ENCODE assay signal across 8 cellular contexts in genomic region chr16:69188716-69189115, GRCh38. TPM values are rescaled to one million over a fixed set of nuclear protein-coding genes. Genes with fewer than 3 reads are reported as not detected.
DNase-seq lines count a peak whose midpoint lies in the region; ATAC-seq and TF ChIP-seq lines count a peak whose summit lies in the region.

No MANE protein-coding gene starts in this region.

- H3K4me1 ChIP-seq in CD8-positive, alpha-beta T cell (ENCODE audit: insufficient read depth, low read length): peaks cover 32% of the 10 kb centered on the region
- H3K4me1 ChIP-seq in OCI-LY1 (ENCODE audit: insufficient read depth, low read length, severe bottlenecking) (peaks cover 41% of the 10 kb centered on the region), neutrophil (ENCODE audit: control insufficient read depth in 1 of 2, insufficient read depth in 1 of 2, low read depth in 1 of 2, low read length in 1 of 2) (peaks cover 51 to 53% of the 10 kb centered on the region in 2 experiments)

- peak overlapping the region; percentile 94 for H3K4me2 ChIP-seq in OCI-LY1 (ENCODE audit: low read length)

- H3K4me3 ChIP-seq in CD8-positive, alpha-beta T cell (ENCODE audit: low read depth, low read length): peak overlapping the region; percentile 66
- H3K4me3 ChIP-seq in OCI-LY1 (ENCODE audit: low read depth, low read length, poor library complexity, severe bottlenecking) (peak overlapping the region; percentile 73), neutrophil (ENCODE audit: low read depth in 1 of 2, low read length in 1 of 2) (peak overlapping the region; percentile 10 to 81)

- peak overlapping the region; percentile 71 for H3K9ac ChIP-seq in OCI-LY1 (ENCODE audit: low read length)

- intact Hi-C loops in CD8-positive, alpha-beta T cell (cut with DNase I, micrococcal nuclease): loop anchor here (2.0 to 10.0 kb wide), 6 partner anchors 36 to 740 kb away; partner anchors contain the start of genes NFAT5 (in 1 of the 2), PDF (in 1 of the 2), SMPD3 (in 1 of the 2) and TANGO6 (in 1 of the 2)

- peak overlapping the region; percentile 89 for H3K27ac Mint-ChIP-seq in CD8-positive, alpha-beta T cell
- no peak overlapping the region for H3K27ac Mint-ChIP-seq in endothelial cell (ENCODE audit: unreplicated experiment)

- no peak overlapping the region for H3K27ac ChIP-seq in CD8-positive, alpha-beta T cell (ENCODE audit: low read depth, low read length)
- peak overlapping the region; percentile 84 for H3K27ac ChIP-seq in OCI-LY1 (ENCODE audit: low read depth, low read length, poor library complexity, severe bottlenecking)
- no peak overlapping the region for H3K27ac ChIP-seq in neutrophil

- peaks cover 5% of the 10 kb centered on the region for H3K36me3 Mint-ChIP-seq in CD8-positive, alpha-beta T cell
- no peaks in the 10 kb centered on the region for H3K36me3 Mint-ChIP-seq in endothelial cell (ENCODE audit: low read depth, unreplicated experiment)

- DNase-seq in CD8-positive, alpha-beta T cell: no peak
- DNase-seq in endothelial cell (ENCODE audit: low spot score): no peak
- DNase-seq in HuH-7.5 (ENCODE audit: low spot score): no peak
- no peak for DNase-seq in stimulated activated CD4-positive, alpha-beta T cell treated with anti-CD3 and anti-CD28 coated beads, Interleukin-12 subunit alpha, Interleukin-12 subunit beta, amount 100 ng/mL, for 4 hours
- no peak for DNase-seq in hepatic stellate cell (ENCODE audit: low spot score)

- peak overlapping the region; percentile 90 for H3K4me3 Mint-ChIP-seq in CD8-positive, alpha-beta T cell
- H3K4me3 Mint-ChIP-seq in endothelial cell (ENCODE audit: unreplicated experiment): peak overlapping the region; percentile 96

- no peaks in the 10 kb centered on the region for H3K27me3 ChIP-seq in CD8-positive, alpha-beta T cell (ENCODE audit: insufficient read depth, low read length)
- H3K27me3 ChIP-seq in OCI-LY1 (ENCODE audit: insufficient read depth, low read length): no peaks in the 10 kb centered on the region
- peaks cover 17% of the 10 kb centered on the region for H3K27me3 ChIP-seq in neutrophil

- peaks cover 3% of the 10 kb centered on the region; the same call in 1 of the 2 replicates for H3F3A ChIP-seq in OCI-LY1 (ENCODE audit: insufficient read depth, low read length)

- peaks cover 50% of the 10 kb centered on the region for H3K79me2 ChIP-seq in OCI-LY1 (ENCODE audit: insufficient read depth, low read length)

- POLR2A ChIA-PET in CD8-positive, alpha-beta T cell (lab: Charles Lee): interaction anchor here (0.5 to 1.6 kb wide), 4 partner anchors 9 to 59 kb away, joined by 3 to 6 read pairs (median 5); no protein-coding TSS in a partner anchor

- H3K4me1 Mint-ChIP-seq in CD8-positive, alpha-beta T cell (ENCODE audit: low read depth): peaks cover 57% of the 10 kb centered on the region
- H3K4me1 Mint-ChIP-seq in endothelial cell (ENCODE audit: unreplicated experiment): peaks cover 31% of the 10 kb centered on the region

- H4K20me1 ChIP-seq in OCI-LY1 (ENCODE audit: insufficient read depth, low read length): no peaks in the 10 kb centered on the region

- no peaks in the 10 kb centered on the region for H3K9me2 ChIP-seq in OCI-LY1 (ENCODE audit: low read depth, low read length)

- no peaks in the 10 kb centered on the region for H3K27me3 Mint-ChIP-seq in CD8-positive, alpha-beta T cell (ENCODE audit: low read depth)
- H3K27me3 Mint-ChIP-seq in endothelial cell (ENCODE audit: unreplicated experiment): no peaks in the 10 kb centered on the region

- TF ChIP-seq CTCF in CD8-positive, alpha-beta T cell (IDR thresholded peaks at IDR 0.05): no peak
- TF ChIP-seq CTCF in OCI-LY1 (IDR thresholded peaks at IDR 0.05; ENCODE audit: low read length) (no peak), endothelial cell (IDR thresholded peaks at IDR 0.05; ENCODE audit: unreplicated experiment) (no peak), neutrophil (IDR thresholded peaks at IDR 0.05) (no peak)

- H3K9me3 Mint-ChIP-seq in CD8-positive, alpha-beta T cell: no peaks in the 10 kb centered on the region
- H3K9me3 Mint-ChIP-seq in endothelial cell (ENCODE audit: unreplicated experiment): no peaks in the 10 kb centered on the region

- ATAC-seq in CD8-positive, alpha-beta T cell: no peak
- no peak for ATAC-seq in HG02763 (IDR thresholded peaks at IDR 0.05; ENCODE audit: unreplicated experiment)

- no peaks in the 10 kb centered on the region for H3K36me3 ChIP-seq in CD8-positive, alpha-beta T cell (ENCODE audit: insufficient read depth, low read length)
- H3K36me3 ChIP-seq in OCI-LY1 (ENCODE audit: insufficient read depth, low read length): no peaks in the 10 kb centered on the region
- no peaks in the 10 kb centered on the region for H3K36me3 ChIP-seq in neutrophil

- H3K9me3 ChIP-seq in CD8-positive, alpha-beta T cell (ENCODE audit: low read length): no peaks in the 10 kb centered on the region
- H3K9me3 ChIP-seq in OCI-LY1 (ENCODE audit: low read length) (no peaks in the 10 kb centered on the region), neutrophil (no peaks in the 10 kb centered on the region)

- H2AFZ ChIP-seq in OCI-LY1 (ENCODE audit: low read length): no peak overlapping the region

- CTCF ChIA-PET in CD8-positive, alpha-beta T cell (lab: Charles Lee): interaction anchor here (0.9 to 2.4 kb wide), 3 partner anchors 21 to 38 kb away, joined by 3 to 9 read pairs (median 5); no protein-coding TSS in a partner anchor

RNA-seq across cellular contexts. Expression of gene SNTB2, which starts 1.8 kb away (rescaled TPM):
- 1 to 10 TPM; 8.1 to 9.1 TPM for total RNA-seq in CD8-positive, alpha-beta T cell
- 16.8 TPM for total RNA-seq in endothelial cell (ENCODE audit: unreplicated experiment)

RNA-seq across cellular contexts. Expression of gene UTP4, which starts 56.3 kb away (rescaled TPM):
- total RNA-seq in CD8-positive, alpha-beta T cell: 10 to 100 TPM; 45.8 to 48.7 TPM
- total RNA-seq in endothelial cell (ENCODE audit: unreplicated experiment): 39.3 TPM

RNA-seq across cellular contexts. Expression of gene CHTF8, which starts 56.3 kb away (rescaled TPM):
- 10 to 100 TPM; 26.2 to 28.8 TPM for total RNA-seq in CD8-positive, alpha-beta T cell
- total RNA-seq in endothelial cell (ENCODE audit: unreplicated experiment): 169 TPM
